ENCODE assay signal across 27 cellular contexts in genomic region chr12:72978999-72979398, GRCh38.
DNase-seq lines count a peak whose midpoint lies in the region; ATAC-seq and TF ChIP-seq lines count a peak whose summit lies in the region.
"Had no signal": no experiment of that assay in that cellular context is flagged by ENCODE, and none has a peak within 500 bp of the region (broad histone marks: within the 10 kb centered on the region; RNA-seq: fewer than 3 reads in every experiment).

No MANE protein-coding gene starts in this region.

- H3K9ac ChIP-seq in PC-3 (ENCODE audit: low read length): no peak overlapping the region
- H3K9ac ChIP-seq: BLaER1; BLaER1 treated with 17β-estradiol and CSF1 and Interleukin-3, amounts not matched to agents 10 nM and 100 nM had no signal

- H3K79me2 ChIP-seq in PC-3 (ENCODE audit: low read length): no peaks in the 10 kb centered on the region

- H3K9me2 ChIP-seq in PC-3 (replicated peaks; ENCODE audit: low read length): no peaks in the 10 kb centered on the region

- TF ChIP-seq CTCF in PC-3 (conservative IDR thresholded peaks at IDR 0.05; ENCODE audit: low read depth, low read length): no peak

- no peaks in the 10 kb centered on the region for H3K36me3 ChIP-seq in PC-3 (ENCODE audit: low read depth, low read length)
- H3K36me3 ChIP-seq: BE2C, BLaER1 had no signal

- no peaks in the 10 kb centered on the region for H4K20me1 ChIP-seq in PC-3 (ENCODE audit: low read length)
- H4K20me1 ChIP-seq: BLaER1; BLaER1 treated with 17β-estradiol and CSF1 and Interleukin-3, amounts not matched to agents 10 nM and 100 nM had no signal

- DNase-seq in PC-3: peak; percentile 58
- DNase-seq: 8988T; ACHN; AML-193; BE2C; C1 segment of cervical spinal cord; Caco-2; Calu3; CD4-positive, alpha-beta memory T cell; CD4-positive, alpha-beta T cell; CD4-positive, CD25-positive, alpha-beta regulatory T cell; CD8-positive, alpha-beta memory T cell; CD8-positive, alpha-beta T cell; COR-L47; DMS 273 treated with DMSO at 0.1 percent for 48 hours; DMS153; DMS53; DMS79; DMS79 treated with DMSO at 0.1 percent for 48 hours; DND-41; EL had no signal

- no TSS peak for BruUV-seq in PC-3 (replicated peaks; lab: Mats Ljungman, UMichigan)

- no peak overlapping the region for H3K4me3 ChIP-seq in PC-3 (ENCODE audit: low read length)
- H3K4me3 ChIP-seq: A549; BLaER1; BLaER1 treated with 17β-estradiol and CSF1 and Interleukin-3, amounts not matched to agents 10 nM and 100 nM had no signal

- no peaks in the 10 kb centered on the region for H3K27me3 ChIP-seq in PC-3 (ENCODE audit: low read length)
- H3K27me3 ChIP-seq: BE2C; BLaER1; BLaER1 treated with 17β-estradiol and CSF1 and Interleukin-3, amounts not matched to agents 10 nM and 100 nM had no signal

- H3F3A ChIP-seq in PC-3 (ENCODE audit: low read length, unreplicated experiment): no peaks in the 10 kb centered on the region

- CTCF ChIA-PET in PC-3 (lab: Charles Lee): no interaction called here

- H2AFZ ChIP-seq in PC-3 (ENCODE audit: low read length): no peak overlapping the region

- peaks cover 10% of the 10 kb centered on the region; the same call in 1 of the 2 replicates for H3K9me3 ChIP-seq in PC-3 (ENCODE audit: low read length)
- H3K9me3 ChIP-seq: A549, BE2C, Caco-2 had no signal

- POLR2A ChIA-PET in PC-3 (lab: Charles Lee; ENCODE audit: unreplicated experiment): no interaction called here

- peak; percentile 53 for ATAC-seq in PC-3
- no peak for ATAC-seq in HG02973 (IDR thresholded peaks at IDR 0.05; ENCODE audit: unreplicated experiment)
- ATAC-seq: A549; CD8-positive, alpha-beta T cell had no signal

- peak overlapping the region; percentile 38 for H3K27ac ChIP-seq in PC-3 (ENCODE audit: low read length)
- H3K27ac ChIP-seq: 22Rv1; A549; BLaER1; BLaER1 treated with 17β-estradiol and CSF1 and Interleukin-3, amounts not matched to agents 10 nM and 100 nM; C4-2B had no signal

- H3K4me1 ChIP-seq in PC-3 (ENCODE audit: insufficient read depth, low read length): peaks cover 15% of the 10 kb centered on the region
- H3K4me1 ChIP-seq: A549; BE2C; BLaER1; BLaER1 treated with 17β-estradiol and CSF1 and Interleukin-3, amounts not matched to agents 10 nM and 100 nM; Caco-2 had no signal

- intact Hi-C loops in PC-3 (cut with micrococcal nuclease): no loop called here

- H3K4me2 ChIP-seq in PC-3 (ENCODE audit: low read length): no peak overlapping the region
- H3K4me2 ChIP-seq: A549; BLaER1; BLaER1 treated with 17β-estradiol and CSF1 and Interleukin-3, amounts not matched to agents 10 nM and 100 nM had no signal
